ENCODE assay signal across 36 cellular contexts in genomic region chr2:115234707-115235106, GRCh38.
"Had no signal": no experiment of that assay in that cellular context is flagged by ENCODE, and none has a peak within 500 bp of the region (broad histone marks: within the 10 kb centered on the region; RNA-seq: fewer than 3 reads in every experiment).

No MANE protein-coding gene starts in this region.

- H3K27me3 Mint-ChIP-seq: activated B cell treated with CpG ODN at 0.5 μM for 24 hours; activated CD4-positive, alpha-beta memory T cell treated with anti-CD3 and anti-CD28 coated beads for 36 hours; activated CD4-positive, alpha-beta T cell treated with anti-CD3 and anti-CD28 coated beads, Interleukin-2, amount 10 ng/mL, durations not matched to agents 24 days and 14 days; activated CD8-positive, alpha-beta T cell treated with anti-CD3 and anti-CD28 coated beads for 36 hours; activated naive CD4-positive, alpha-beta T cell treated with anti-CD3 and anti-CD28 coated beads, Interleukin-2, amount 10 ng/mL, durations not matched to agents 7 days and 5 days; activated naive CD8-positive, alpha-beta T cell; activated naive CD8-positive, alpha-beta T cell treated with anti-CD3 and anti-CD28 coated beads, Interleukin-2, amount 10 ng/mL, durations not matched to agents 7 days and 5 days; activated naive CD8-positive, alpha-beta T cell treated with anti-CD3 and anti-CD28 coated beads, Interleukin-2, amount 50 U/mL, for 24 hours; activated T-cell treated with anti-CD3 and anti-CD28 coated beads, Interleukin-2, amount 50 U/mL, for 24 hours; brain; central memory CD8-positive, alpha-beta T cell had no signal

- H3K27ac Mint-ChIP-seq: activated B cell treated with CpG ODN at 0.5 μM for 24 hours; activated CD4-positive, alpha-beta memory T cell treated with anti-CD3 and anti-CD28 coated beads for 36 hours; activated CD4-positive, alpha-beta T cell treated with anti-CD3 and anti-CD28 coated beads, Interleukin-2, amount 10 ng/mL, durations not matched to agents 24 days and 14 days; activated CD8-positive, alpha-beta T cell treated with anti-CD3 and anti-CD28 coated beads for 36 hours; activated naive CD4-positive, alpha-beta T cell treated with anti-CD3 and anti-CD28 coated beads, Interleukin-2, amount 10 ng/mL, durations not matched to agents 7 days and 5 days; activated naive CD4-positive, alpha-beta T cell treated with anti-CD3 and anti-CD28 coated beads, Interleukin-2, amount 50 U/mL, for 24 hours; activated naive CD8-positive, alpha-beta T cell; activated naive CD8-positive, alpha-beta T cell treated with anti-CD3 and anti-CD28 coated beads, Interleukin-2, amount 10 ng/mL, durations not matched to agents 7 days and 5 days; activated naive CD8-positive, alpha-beta T cell treated with anti-CD3 and anti-CD28 coated beads, Interleukin-2, amount 50 U/mL, for 24 hours; activated T-cell treated with anti-CD3 and anti-CD28 coated beads, Interleukin-2, amount 50 U/mL, for 24 hours; activated T-helper 2 cell treated with anti-CD3 and anti-CD28 coated beads, Interferon-gamma antibody, Interleukin-2, Interleukin-4, amounts not matched to agents 10 μg/mL and 5 μg/mL and 100 μg/mL, durations not matched to agents 14 hours and 24 hours and 36 hours; brain; T-helper 1 cell treated with Interleukin-12 subunit alpha and Interleukin-12 subunit beta and Interleukin-4 antibody, amounts not matched to agents 30 μg/mL and 1 μg/mL, for 36 hours; T-helper 2 cell treated with Interferon-gamma antibody and Interleukin-4, amounts not matched to agents 5 μg/mL and 100 μg/mL, for 36 hours had no signal

- FAIRE-seq: astrocyte, bronchial epithelial cell, TTC549 had no signal

- H3K4me1 Mint-ChIP-seq: activated B cell treated with CpG ODN at 0.5 μM for 24 hours; activated CD4-positive, alpha-beta T cell treated with anti-CD3 and anti-CD28 coated beads, Interleukin-2, amount 10 ng/mL, durations not matched to agents 24 days and 14 days; activated naive CD4-positive, alpha-beta T cell treated with anti-CD3 and anti-CD28 coated beads, Interleukin-2, amount 10 ng/mL, durations not matched to agents 7 days and 5 days; activated naive CD4-positive, alpha-beta T cell treated with anti-CD3 and anti-CD28 coated beads, Interleukin-2, amount 50 U/mL, for 24 hours; activated naive CD8-positive, alpha-beta T cell treated with anti-CD3 and anti-CD28 coated beads, Interleukin-2, amount 10 ng/mL, durations not matched to agents 7 days and 5 days; activated naive CD8-positive, alpha-beta T cell treated with anti-CD3 and anti-CD28 coated beads, Interleukin-2, amount 50 U/mL, for 24 hours; brain; central memory CD8-positive, alpha-beta T cell had no signal

- H3K9me3 Mint-ChIP-seq: activated B cell treated with CpG ODN at 0.5 μM for 24 hours; activated naive CD4-positive, alpha-beta T cell treated with anti-CD3 and anti-CD28 coated beads, Interleukin-2, amount 50 U/mL, for 24 hours had no signal

- H3K4me3 Mint-ChIP-seq: activated B cell treated with CpG ODN at 0.5 μM for 24 hours; activated CD4-positive, alpha-beta memory T cell treated with anti-CD3 and anti-CD28 coated beads for 36 hours; activated CD4-positive, alpha-beta T cell treated with anti-CD3 and anti-CD28 coated beads, Interleukin-2, amount 10 ng/mL, durations not matched to agents 24 days and 14 days; activated CD8-positive, alpha-beta T cell treated with anti-CD3 and anti-CD28 coated beads for 36 hours; activated naive CD4-positive, alpha-beta T cell treated with anti-CD3 and anti-CD28 coated beads, Interleukin-2, amount 10 ng/mL, durations not matched to agents 7 days and 5 days; activated naive CD4-positive, alpha-beta T cell treated with anti-CD3 and anti-CD28 coated beads, Interleukin-2, amount 50 U/mL, for 24 hours; activated naive CD8-positive, alpha-beta T cell; activated naive CD8-positive, alpha-beta T cell treated with anti-CD3 and anti-CD28 coated beads, Interleukin-2, amount 10 ng/mL, durations not matched to agents 7 days and 5 days; activated naive CD8-positive, alpha-beta T cell treated with anti-CD3 and anti-CD28 coated beads, Interleukin-2, amount 50 U/mL, for 24 hours; activated T-cell treated with anti-CD3 and anti-CD28 coated beads, Interleukin-2, amount 50 U/mL, for 24 hours; brain; central memory CD8-positive, alpha-beta T cell; T-helper 1 cell treated with Interleukin-12 subunit alpha and Interleukin-12 subunit beta and Interleukin-4 antibody, amounts not matched to agents 30 μg/mL and 1 μg/mL, for 36 hours; T-helper 2 cell treated with Interferon-gamma antibody and Interleukin-4, amounts not matched to agents 5 μg/mL and 100 μg/mL, for 36 hours had no signal

- H3K27me3 ChIP-seq: cardiac muscle cell had no signal

- H3K36me3 ChIP-seq: cardiac muscle cell had no signal

- DNase-seq: activated B cell treated with CpG ODN at 0.5 μM for 24 hours; activated CD4-positive, alpha-beta memory T cell treated with anti-CD3 and anti-CD28 coated beads for 36 hours; activated CD4-positive, alpha-beta T cell treated with anti-CD3 and anti-CD28 coated beads for 4 hours; activated CD4-positive, alpha-beta T cell treated with anti-CD3 and anti-CD28 coated beads, Interleukin-2, amount 10 ng/mL, durations not matched to agents 24 days and 14 days; activated CD4-positive, alpha-beta T cell treated with anti-CD3 and anti-CD28 coated beads, Interleukin-2, amount 50 U/mL, for 1 hour; activated CD4-positive, alpha-beta T cell treated with anti-CD3 and anti-CD28 coated beads, Interleukin-2, amount 50 U/mL, for 4 hours; activated CD4-positive, CD25-positive, alpha-beta regulatory T cell treated with anti-CD3 and anti-CD28 coated beads, Interleukin-2, amount 50 U/mL, for 72 hours; activated CD8-positive, alpha-beta memory T cell treated with anti-CD3 and anti-CD28 coated beads, Interleukin-2, amount 50 U/mL, for 48 hours; activated CD8-positive, alpha-beta T cell treated with anti-CD3 and anti-CD28 coated beads for 36 hours; activated effector memory CD4-positive, alpha-beta T cell treated with Interleukin-2 at 50 U/mL for 16 hours; activated gamma-delta T cell; activated naive CD4-positive, alpha-beta T cell treated with anti-CD3 and anti-CD28 coated beads, Interleukin-2, amount 10 ng/mL, durations not matched to agents 7 days and 5 days; activated naive CD4-positive, alpha-beta T cell treated with Interleukin-2 at 50 U/mL for 16 hours; activated naive CD8-positive, alpha-beta T cell treated with anti-CD3 and anti-CD28 coated beads, Interleukin-2, amount 10 ng/mL, durations not matched to agents 7 days and 5 days; activated naive CD8-positive, alpha-beta T cell treated with anti-CD3 and anti-CD28 coated beads, Interleukin-2, amount 50 U/mL, for 24 hours; activated T-cell treated with anti-CD3 and anti-CD28 coated beads, Interleukin-2, amount 50 U/mL, for 24 hours; activated T-cell treated with anti-CD3 and anti-CD28 coated beads, Interleukin-2, amount 50 U/mL, for 48 hours; amniotic stem cell; aorta; caudate nucleus; SW 1271; T-helper 1 cell; T-helper 2 cell; T-helper 9 cell had no signal

- H3K4me3 ChIP-seq: cardiac muscle cell had no signal

- ATAC-seq: activated CD8-positive, alpha-beta T cell treated with anti-CD3 and anti-CD28 coated beads for 36 hours; activated naive CD8-positive, alpha-beta T cell treated with anti-CD3 and anti-CD28 coated beads, Interleukin-2, amount 50 U/mL, for 24 hours had no signal

- H3K36me3 Mint-ChIP-seq: activated CD4-positive, alpha-beta memory T cell treated with anti-CD3 and anti-CD28 coated beads for 36 hours; activated naive CD4-positive, alpha-beta T cell treated with anti-CD3 and anti-CD28 coated beads, Interleukin-2, amount 10 ng/mL, durations not matched to agents 7 days and 5 days; activated naive CD4-positive, alpha-beta T cell treated with anti-CD3 and anti-CD28 coated beads, Interleukin-2, amount 50 U/mL, for 24 hours; activated naive CD8-positive, alpha-beta T cell; activated naive CD8-positive, alpha-beta T cell treated with anti-CD3 and anti-CD28 coated beads, Interleukin-2, amount 10 ng/mL, durations not matched to agents 7 days and 5 days; brain had no signal

- H3K27ac ChIP-seq: cardiac muscle cell, VCaP had no signal
